Comparison of ENCODE assay signal across 8 cellular contexts in genomic region chr12:99984271-99985128, GRCh38. TPM values are rescaled to one million over a fixed set of nuclear protein-coding genes. Genes with fewer than 3 reads are reported as not detected.
A peak's percentile ranks its signal among the peaks of the same experiment; 100 is the strongest.
DNase-seq lines count a peak whose midpoint lies in the region; ATAC-seq and TF ChIP-seq lines count a peak whose summit lies in the region.

Gene ANKS1B, minus strand, starts transcription at chr12:99984936. Its CDS starts 699 bp downstream, at chr12:99984237.

- H3K9me3 Mint-ChIP-seq in WTC11, result no peaks in the 10 kb centered on the region
- peaks cover 0 to 3% (median 0%) of the 10 kb centered on the region in 11 donors for H3K9me3 Mint-ChIP-seq in naive thymus-derived CD4-positive, alpha-beta T cell

- no peak within 1 kb of the TSS for H3K27ac ChIP-seq in naive thymus-derived CD4-positive, alpha-beta T cell (ENCODE audit: low read depth, low read length)

- POLR2A ChIA-PET in WTC11 (lab: Charles Lee), result interaction anchor here (0.6 to 1.2 kb wide), 3 partner anchors 10 to 853 kb away, joined by 3 read pairs; no protein-coding TSS in a partner anchor
- POLR2A ChIA-PET in naive thymus-derived CD4-positive, alpha-beta T cell (lab: Charles Lee), result no interaction called here

- peak within 1 kb of the TSS; percentile 61 for H3K4me3 ChIP-seq in fibroblast of mammary gland (ENCODE audit: control insufficient read depth, low read depth, low read length)
- H3K4me3 ChIP-seq in naive thymus-derived CD4-positive, alpha-beta T cell (ENCODE audit: low read length), result no peak within 1 kb of the TSS

- H3K36me3 ChIP-seq in naive thymus-derived CD4-positive, alpha-beta T cell (ENCODE audit: control insufficient read depth in 2 of 3, insufficient read depth in 3 of 3, low read length in 3 of 3), result no peaks in the 10 kb centered on the region

- CTCF ChIA-PET in WTC11 (lab: Charles Lee), result interaction anchor here (1.3 to 1.4 kb wide), 3 partner anchors 14 to 420 kb away, joined by 3 to 7 read pairs (median 4); no protein-coding TSS in a partner anchor
- CTCF ChIA-PET in naive thymus-derived CD4-positive, alpha-beta T cell (lab: Charles Lee), result no interaction called here

- peaks cover 18% of the 10 kb centered on the region for H3K4me1 Mint-ChIP-seq in WTC11
- H3K4me1 Mint-ChIP-seq in naive thymus-derived CD4-positive, alpha-beta T cell, result peaks cover 0 to 16% (median 14%) of the 10 kb centered on the region in 7 donors

- H3K9me3 ChIP-seq in naive thymus-derived CD4-positive, alpha-beta T cell (ENCODE audit: control insufficient read depth in 2 of 3, low read length in 3 of 3), result no peaks in the 10 kb centered on the region

- DNase-seq in activated CD4-positive, alpha-beta T cell treated with anti-CD3 and anti-CD28 coated beads for 48 hours, result peak; percentile 26
- no peak for DNase-seq in activated CD4-positive, alpha-beta T cell treated with anti-CD3 and anti-CD28 coated beads for 1 hour
- DNase-seq in NCI-H1930 (lab: John Stamatoyannopoulos, UW) (peak; percentile 52 to 65), WTC11 (ENCODE audit: low spot score) (peak; percentile 70), fibroblast of mammary gland (ENCODE audit: low read depth) (peak; percentile 39), HT-29 (ENCODE audit: low spot score) (no peak)
- DNase-seq in naive thymus-derived CD4-positive, alpha-beta T cell, result peak in 1 of 9 donors; percentile 63

- no peaks in the 10 kb centered on the region for H3K36me3 Mint-ChIP-seq in WTC11
- H3K36me3 Mint-ChIP-seq in naive thymus-derived CD4-positive, alpha-beta T cell, result peaks cover 0 to 8% (median 0%) of the 10 kb centered on the region in 5 donors

- no peak within 1 kb of the TSS for H3K27ac Mint-ChIP-seq in WTC11
- H3K27ac Mint-ChIP-seq in naive thymus-derived CD4-positive, alpha-beta T cell, result no peak within 1 kb of the TSS

- H3K27me3 ChIP-seq in naive thymus-derived CD4-positive, alpha-beta T cell (ENCODE audit: control insufficient read depth in 2 of 2, insufficient read depth in 2 of 2, low read length in 2 of 2), result no peaks in the 10 kb centered on the region

- H3K27me3 Mint-ChIP-seq in WTC11 (ENCODE audit: low read depth), result peaks cover 37% of the 10 kb centered on the region
- peaks cover 64 to 76% (median 67%) of the 10 kb centered on the region in 5 donors for H3K27me3 Mint-ChIP-seq in naive thymus-derived CD4-positive, alpha-beta T cell

- ATAC-seq in HG02623 (IDR thresholded peaks at IDR 0.05; ENCODE audit: unreplicated experiment) (peak; percentile 50), WTC11 (peak; percentile 82)
- no peak for ATAC-seq in naive thymus-derived CD4-positive, alpha-beta T cell

- TF ChIP-seq CTCF in WTC11 (IDR thresholded peaks at IDR 0.05), result no peak
- no peak for TF ChIP-seq CTCF in fibroblast of mammary gland (conservative IDR thresholded peaks at IDR 0.05; ENCODE audit: control insufficient read depth, insufficient read depth, low read depth, low read length)

- intact Hi-C loops in naive thymus-derived CD4-positive, alpha-beta T cell (cut with micrococcal nuclease), result no loop called here

- H3K4me3 Mint-ChIP-seq in WTC11, result peak within 1 kb of the TSS; percentile 78
- peak within 1 kb of the TSS; percentile 45 to 78 (median 66) for H3K4me3 Mint-ChIP-seq in naive thymus-derived CD4-positive, alpha-beta T cell

- H3K4me1 ChIP-seq in naive thymus-derived CD4-positive, alpha-beta T cell (ENCODE audit: control insufficient read depth in 2 of 2, insufficient read depth in 2 of 2, low read length in 2 of 2), result no peaks in the 10 kb centered on the region

TF ChIP-seq in WTC11, 78 proteins besides CTCF, POLR2A, EP300 and RAD21 (continues in another document):
- TF ChIP-seq ZSCAN18 (CRISPR knock-in tag; IDR thresholded peaks at IDR 0.05) (no peak), E2F1 (CRISPR knock-in tag; IDR thresholded peaks at IDR 0.05) (no peak), AFF4 (CRISPR knock-in tag; IDR thresholded peaks at IDR 0.05; ENCODE audit: borderline replicate concordance) (no peak), ZNF671 (CRISPR knock-in tag; IDR thresholded peaks at IDR 0.05) (no peak), SOX15 (CRISPR knock-in tag; IDR thresholded peaks at IDR 0.05) (no peak), USF1 (CRISPR knock-in tag; IDR thresholded peaks at IDR 0.05) (no peak), IRF2 (CRISPR knock-in tag; IDR thresholded peaks at IDR 0.05; ENCODE audit: borderline replicate concordance, low read depth) (no peak), KAT7 (CRISPR knock-in tag; IDR thresholded peaks at IDR 0.05; ENCODE audit: borderline replicate concordance) (no peak; the same call in 1 of the 2 replicates), FOXJ3 (CRISPR knock-in tag; IDR thresholded peaks at IDR 0.05; ENCODE audit: borderline replicate concordance) (no peak), NR3C1 (CRISPR knock-in tag; conservative IDR thresholded peaks at IDR 0.05; ENCODE audit: low read depth) (no peak), MAX (CRISPR knock-in tag; IDR thresholded peaks at IDR 0.05) (0 out of 2 replicates have a peak, but pooled peaks have one; percentile 17), ATF1 (CRISPR knock-in tag; IDR thresholded peaks at IDR 0.05) (no peak), TEAD4 (CRISPR knock-in tag; IDR thresholded peaks at IDR 0.05) (no peak), ETV6 (CRISPR knock-in tag; IDR thresholded peaks at IDR 0.05) (no peak), SP1 (CRISPR knock-in tag; conservative IDR thresholded peaks at IDR 0.05) (0 out of 2 replicates have a peak, but pooled peaks have one; percentile 26), ZNF263 (CRISPR knock-in tag; IDR thresholded peaks at IDR 0.05; ENCODE audit: low read depth) (peak; percentile 96), ZNF423 (CRISPR knock-in tag; IDR thresholded peaks at IDR 0.05) (peak; percentile 52; the same call in 1 of the 2 replicates), ZNF317 (CRISPR knock-in tag; IDR thresholded peaks at IDR 0.05; ENCODE audit: borderline replicate concordance, low read depth) (no peak)

RNA-seq across cellular contexts. Expression of gene ANKS1B, which starts in this region (rescaled TPM):
- total RNA-seq in WTC11 (2021), result 5.4 to 6.7 TPM (median 5.8 TPM) in 3 replicates
- under 1 TPM in 1 of 5 experiments, not detected in 4; 0.97 TPM for total RNA-seq in naive thymus-derived CD4-positive, alpha-beta T cell
- not detected for polyA plus RNA-seq in naive thymus-derived CD4-positive, alpha-beta T cell
- total RNA-seq in HT-29 (2014; rRNA removed; shearing (Covaris generic)), result not detected in 2 replicates

Comparison
In these comparisons a context has a peak if more than half of its experiments do, and no peak if none do; other contexts are left out.
1. DNase-seq: peak in activated CD4-positive, alpha-beta T cell treated with anti-CD3 and anti-CD28 coated beads for 48 hours (single experiment), NCI-H1930 (2 of 2), WTC11 (single experiment) and fibroblast of mammary gland (single experiment); none in activated CD4-positive, alpha-beta T cell treated with anti-CD3 and anti-CD28 coated beads for 1 hour (single experiment) and HT-29 (single experiment).